Comparison of ENCODE assay signal across 1 cellular context in genomic region chr22:19871023-19871844, GRCh38.
TF ChIP-seq lines count a peak whose summit lies in the region.

No MANE protein-coding gene starts in this region.

TF ChIP-seq in IMR-90, 13 proteins besides CTCF, POLR2A, EP300 and RAD21 (continued from another document):
- TF ChIP-seq ELK1 (IDR thresholded peaks at IDR 0.05; ENCODE audit: borderline replicate concordance, low read depth, low read length) = no peak
- no peak for TF ChIP-seq RFX5 (IDR thresholded peaks at IDR 0.05; ENCODE audit: low read depth, low read length)
- TF ChIP-seq USF2 (IDR thresholded peaks at IDR 0.05; ENCODE audit: low read depth, low read length) = no peak
- TF ChIP-seq FOS (IDR thresholded peaks at IDR 0.05; ENCODE audit: low read depth, low read length) = no peak
- TF ChIP-seq NFE2L2 (IDR thresholded peaks at IDR 0.05; ENCODE audit: low read depth, low read length) = no peak
- no peak for TF ChIP-seq RCOR1 (IDR thresholded peaks at IDR 0.05; ENCODE audit: insufficient replicate concordance, low read length)
- no peak for TF ChIP-seq CEBPB (IDR thresholded peaks at IDR 0.05; ENCODE audit: low read depth, low read length)
- no peak for TF ChIP-seq MXI1 (IDR thresholded peaks at IDR 0.05; ENCODE audit: borderline replicate concordance, low read depth, low read length)
